ENCODE assay signal across 22 cellular contexts in genomic region chr1:195965036-195965435, GRCh38.
"Had no signal": no experiment of that assay in that cellular context is flagged by ENCODE, and none has a peak within 500 bp of the region (broad histone marks: within the 10 kb centered on the region; RNA-seq: fewer than 3 reads in every experiment).

No MANE protein-coding gene starts in this region.

- H3K79me2 ChIP-seq: parathyroid adenoma had no signal

- H3K4me1 ChIP-seq: heart left ventricle, parathyroid adenoma, prostate gland, spleen, stomach had no signal

- DNase-seq: effector memory CD4-positive, alpha-beta T cell; esophagus squamous epithelium; heart left ventricle; hippocampal formation; kidney glomerular epithelial cell; naive thymus-derived CD4-positive, alpha-beta T cell; nephron progenitor cell; retina; spleen; stimulated activated CD4-positive, alpha-beta T cell treated with anti-CD3 and anti-CD28 coated beads, Interleukin-15, amount 100 ng/mL, for 24 hours; stimulated activated CD4-positive, alpha-beta T cell treated with anti-CD3 and anti-CD28 coated beads, Interleukin-2, amount 100 ng/mL, for 24 hours; stimulated activated naive CD4-positive, alpha-beta T cell; stomach; substantia nigra; trophoblast cell had no signal

- H3K27me3 ChIP-seq: esophagus squamous epithelium, heart left ventricle, spleen, stomach had no signal

- H3K9ac ChIP-seq: parathyroid adenoma had no signal

- H3K27ac ChIP-seq: epithelial cell of prostate, heart left ventricle, parathyroid adenoma, prostate gland, spleen, stomach, thoracic aorta had no signal

- FAIRE-seq: endometrium, frontal cortex had no signal

- H2AFZ ChIP-seq: parathyroid adenoma had no signal

- H3K36me3 ChIP-seq: esophagus squamous epithelium, heart left ventricle, prostate gland, spleen, stomach, thoracic aorta had no signal

- H3K9me3 ChIP-seq: esophagus squamous epithelium, heart left ventricle, prostate gland, spleen, stomach, thoracic aorta had no signal

- H3K4me3 ChIP-seq: esophagus squamous epithelium, heart left ventricle, prostate gland, spleen, stomach, thoracic aorta had no signal

- ATAC-seq: heart left ventricle; naive thymus-derived CD4-positive, alpha-beta T cell; sciatic nerve had no signal
